ENCODE assay signal across 12 cellular contexts in genomic region chr18:79374408-79375171, GRCh38. TPM values are rescaled to one million over a fixed set of nuclear protein-coding genes. Genes with fewer than 3 reads are reported as not detected.
DNase-seq lines count a peak whose midpoint lies in the region; ATAC-seq lines count a peak whose summit lies in the region.
"Had no signal": no experiment of that assay in that cellular context is flagged by ENCODE, and none has a peak within 500 bp of the region (broad histone marks: within the 10 kb centered on the region; RNA-seq: fewer than 3 reads in every experiment).

No MANE protein-coding gene starts in this region.

- H3K4ac ChIP-seq in neuronal stem cell (ENCODE audit: low read length), result no peak overlapping the region

- no peak overlapping the region for H4K8ac ChIP-seq in neuronal stem cell (ENCODE audit: low read depth, low read length)

- H3K4me1 ChIP-seq in neuronal stem cell (ENCODE audit: control insufficient read depth in 2 of 2, insufficient read depth in 1 of 2, low read depth in 1 of 2, low read length in 2 of 2), result peaks cover 0 to 3% of the 10 kb centered on the region in 2 donors
- H3K4me1 ChIP-seq in SJCRH30, result no peaks in the 10 kb centered on the region

- H3K23ac ChIP-seq in neuronal stem cell (ENCODE audit: low read depth, low read length, poor library complexity), result peak overlapping the region; percentile 58

- no peak overlapping the region for H3K9ac ChIP-seq in neuronal stem cell (ENCODE audit: low read depth, low read length, poor library complexity)

- H3K18ac ChIP-seq in neuronal stem cell (ENCODE audit: low read length), result no peak overlapping the region

- no peak overlapping the region for H2BK15ac ChIP-seq in neuronal stem cell (ENCODE audit: low read length)

- DNase-seq in neuronal stem cell (ENCODE audit: low spot score) (no peak), SJCRH30 (no peak), NCI-H526 treated with DMSO at 0.1 percent for 48 hours (lab: John Stamatoyannopoulos, UW) (no peak), NCI-H69 (lab: John Stamatoyannopoulos, UW) (no peak)
- DNase-seq: nephron progenitor cell; stimulated activated CD4-positive, alpha-beta T cell treated with anti-CD3 and anti-CD28 coated beads, Interleukin-4, amount 100 ng/mL, for 1 hour had no signal

- H3K4me3 ChIP-seq in neuronal stem cell (ENCODE audit: low read length in 2 of 2) (no peak overlapping the region), SJCRH30 (no peak overlapping the region)
- H3K4me3 ChIP-seq: thoracic aorta had no signal

- H3K36me3 ChIP-seq in neuronal stem cell (replicated peaks in 1 of 2; ENCODE audit: control insufficient read depth in 2 of 2, insufficient read depth in 2 of 2, low read length in 2 of 2), result peaks cover 9 to 32% of the 10 kb centered on the region in 2 donors
- no peaks in the 10 kb centered on the region for H3K36me3 ChIP-seq in SJCRH30

- H4K91ac ChIP-seq in neuronal stem cell (ENCODE audit: low read depth, low read length, poor library complexity), result no peak overlapping the region

- H3K14ac ChIP-seq in neuronal stem cell (ENCODE audit: low read length), result no peak overlapping the region

- H2BK5ac ChIP-seq in neuronal stem cell (ENCODE audit: low read length), result no peak overlapping the region

- H2AFZ ChIP-seq in neuronal stem cell (ENCODE audit: low read length), result no peak overlapping the region

- ATAC-seq in GM18907 (IDR thresholded peaks at IDR 0.05; ENCODE audit: unreplicated experiment) (peak; percentile 90), GM21528 (IDR thresholded peaks at IDR 0.05; ENCODE audit: low FRiP score, unreplicated experiment) (peak; percentile 81), HG03135 (IDR thresholded peaks at IDR 0.05; ENCODE audit: unreplicated experiment) (peak; percentile 80)
- ATAC-seq: HCT116, Panc1 had no signal

- no CpG with 5 or more reads among the region's 32 CpGs for WGBS in neuronal stem cell (ENCODE audit: extremely low coverage in 2 of 2, insufficient read length in 2 of 2, insufficient replicate concordance in 1 of 2), 2 donors

- no peaks in the 10 kb centered on the region for H3K27me3 ChIP-seq in neuronal stem cell (ENCODE audit: control insufficient read depth in 3 of 3, insufficient read depth in 3 of 3, low read depth in 1 of 3, low read length in 3 of 3)
- no peaks in the 10 kb centered on the region for H3K27me3 ChIP-seq in SJCRH30

- H2BK120ac ChIP-seq in neuronal stem cell (ENCODE audit: low read depth, low read length), result no peak overlapping the region

- H2BK12ac ChIP-seq in neuronal stem cell (ENCODE audit: low read length), result no peak overlapping the region

- H2AK5ac ChIP-seq in neuronal stem cell (ENCODE audit: low read depth, low read length), result no peak overlapping the region

- no peak overlapping the region for H3K4me2 ChIP-seq in neuronal stem cell (ENCODE audit: insufficient read depth, low read length, poor library complexity, severe bottlenecking)

- H3K9me3 ChIP-seq in neuronal stem cell (replicated peaks in 1 of 2; ENCODE audit: control insufficient read depth in 2 of 2, insufficient read depth in 1 of 2, low read depth in 1 of 2, low read length in 2 of 2) (no peaks in the 10 kb centered on the region), SJCRH30 (replicated peaks) (no peaks in the 10 kb centered on the region)
- H3K9me3 ChIP-seq: thoracic aorta had no signal

- H3K27ac ChIP-seq in neuronal stem cell (replicated peaks; ENCODE audit: low read length) (no peak overlapping the region), SJCRH30 (no peak overlapping the region)
- H3K27ac ChIP-seq: thoracic aorta had no signal

- H3K79me1 ChIP-seq in neuronal stem cell (ENCODE audit: low read depth, low read length), result no peaks in the 10 kb centered on the region

RNA-seq across cellular contexts. Expression of gene NFATC1, which starts 21.1 kb away (rescaled TPM):
- 4.7 TPM for polyA plus RNA-seq in neuronal stem cell (2013, experiment 1 of 2)
- 5.2 TPM for polyA plus RNA-seq in neuronal stem cell (2013, experiment 2 of 2)
- total RNA-seq in SJCRH30 (2014; rRNA removed; shearing (Covaris generic)), result 4.9 and 5.7 TPM in 2 replicates
